In the genomic region with DNA sequence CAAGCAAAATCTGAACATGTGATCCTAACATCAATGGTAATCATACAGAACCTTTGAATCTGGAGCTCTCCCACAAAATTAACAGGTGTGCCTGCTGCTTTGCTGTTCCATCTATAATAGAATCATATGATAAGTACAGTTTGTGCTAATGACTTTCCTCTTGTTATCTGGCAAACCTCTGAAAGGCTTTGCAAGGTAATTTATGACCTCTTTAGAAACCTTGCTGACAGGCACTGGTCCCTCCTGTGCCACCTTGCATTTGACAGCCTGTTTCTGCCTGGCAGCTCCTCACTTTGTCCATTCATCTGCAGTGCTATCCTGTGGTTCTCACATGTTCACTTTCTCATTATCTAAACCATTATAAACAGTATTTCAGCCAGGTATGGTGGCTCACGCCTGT, we compare ENCODE assay signal across 22 cellular contexts. TPM values are rescaled to one million over a fixed set of nuclear protein-coding genes. Genes with fewer than 3 reads are reported as not detected.
"Had no signal": no experiment of that assay in that cellular context is flagged by ENCODE, and none has a peak within 500 bp of the region (broad histone marks: within the 10 kb centered on the region; RNA-seq: fewer than 3 reads in every experiment).

No MANE protein-coding gene starts in this region.

- ATAC-seq: left colon; stimulated activated naive B cell treated with anti-CD40 and anti-IgM and Interleukin-4, amounts not matched to agents 10 μg/mL and 1 μg/mL and 100 μg/mL, for 72 hours had no signal

- H3K4me3 Mint-ChIP-seq: activated naive CD4-positive, alpha-beta T cell treated with anti-CD3 and anti-CD28 coated beads, Interleukin-2, amount 50 U/mL, for 24 hours; activated T-cell treated with anti-CD3 and anti-CD28 coated beads, Interleukin-2, amount 50 U/mL, for 24 hours; mesothelial cell of epicardium; stimulated activated naive B cell treated with anti-CD40 and anti-IgM and Interleukin-4, amounts not matched to agents 10 μg/mL and 1 μg/mL and 100 μg/mL, for 72 hours had no signal

- H3K9me3 ChIP-seq: esophagus muscularis mucosa, right atrium auricular region, tibial artery, uterus had no signal

- H3K27me3 ChIP-seq: esophagus muscularis mucosa, right atrium auricular region, tibial artery, uterus had no signal

- H3K27ac ChIP-seq: esophagus muscularis mucosa, right atrium auricular region, tibial artery, uterus had no signal

- H3K4me1 ChIP-seq: right atrium auricular region, tibial artery, uterus had no signal

- H3K27me3 Mint-ChIP-seq: activated naive CD4-positive, alpha-beta T cell treated with anti-CD3 and anti-CD28 coated beads, Interleukin-2, amount 50 U/mL, for 24 hours; activated T-cell treated with anti-CD3 and anti-CD28 coated beads, Interleukin-2, amount 50 U/mL, for 24 hours had no signal

- H3K36me3 ChIP-seq: esophagus muscularis mucosa, right atrium auricular region, tibial artery, uterus had no signal

- H3K4me1 Mint-ChIP-seq: activated naive CD4-positive, alpha-beta T cell treated with anti-CD3 and anti-CD28 coated beads, Interleukin-2, amount 50 U/mL, for 24 hours; mesothelial cell of epicardium; stimulated activated naive B cell treated with anti-CD40 and anti-IgM and Interleukin-4, amounts not matched to agents 10 μg/mL and 1 μg/mL and 100 μg/mL, for 72 hours had no signal

- H3K27ac Mint-ChIP-seq: activated naive CD4-positive, alpha-beta T cell treated with anti-CD3 and anti-CD28 coated beads, Interleukin-2, amount 50 U/mL, for 24 hours; activated T-cell treated with anti-CD3 and anti-CD28 coated beads, Interleukin-2, amount 50 U/mL, for 24 hours; mesothelial cell of epicardium; progenitor cell of endocrine pancreas; stimulated activated naive B cell treated with anti-CD40 and anti-IgM and Interleukin-4, amounts not matched to agents 10 μg/mL and 1 μg/mL and 100 μg/mL, for 72 hours had no signal

- H3K36me3 Mint-ChIP-seq: activated naive CD4-positive, alpha-beta T cell treated with anti-CD3 and anti-CD28 coated beads, Interleukin-2, amount 50 U/mL, for 24 hours; mesothelial cell of epicardium had no signal

- DNase-seq: activated CD4-positive, alpha-beta T cell treated with anti-CD3 and anti-CD28 coated beads, Interleukin-2, amount 50 U/mL, for 48 hours; activated effector memory CD4-positive, alpha-beta T cell treated with Interleukin-2 at 50 U/mL for 16 hours; activated T-cell treated with anti-CD3 and anti-CD28 coated beads, Interleukin-2, amount 50 U/mL, for 24 hours; amniotic stem cell; central memory CD4-positive, alpha-beta T cell; cortex of kidney; effector CD4-positive, alpha-beta T cell; left colon; stimulated activated CD4-positive, alpha-beta T cell treated with anti-CD3 and anti-CD28 coated beads, Interleukin-15, amount 100 ng/mL, for 24 hours; stimulated activated CD4-positive, alpha-beta T cell treated with anti-CD3 and anti-CD28 coated beads, Interleukin-4, amount 100 ng/mL, for 1 hour; stimulated activated naive B cell treated with anti-CD40 and anti-IgM and Interleukin-4, amounts not matched to agents 10 μg/mL and 1 μg/mL and 100 μg/mL, for 72 hours; tibial artery; uterus had no signal

- H3K4me3 ChIP-seq: esophagus muscularis mucosa, lung, right atrium auricular region, tibial artery, uterus had no signal

RNA-seq across cellular contexts. Expression of a gene that starts 10.2 kb away (rescaled TPM):
- total RNA-seq: esophagus muscularis mucosa, left colon, mesothelial cell of epicardium, myocyte, progenitor cell of endocrine pancreas, right atrium auricular region, skeletal muscle tissue had no signal

RNA-seq across cellular contexts. Expression of a gene that starts 11.1 kb away (rescaled TPM):
- total RNA-seq: esophagus muscularis mucosa, left colon, lung, mesothelial cell of epicardium, myocyte, omental fat pad, progenitor cell of endocrine pancreas, right atrium auricular region, skeletal muscle tissue, uterus had no signal

RNA-seq across cellular contexts. Expression of a gene that starts 54.2 kb away (rescaled TPM):
- total RNA-seq: esophagus muscularis mucosa, lung, mesothelial cell of epicardium, omental fat pad, progenitor cell of endocrine pancreas, right atrium auricular region, skeletal muscle tissue, uterus had no signal
